29 cellular contexts compared by ENCODE assay signal in the genomic region with DNA sequence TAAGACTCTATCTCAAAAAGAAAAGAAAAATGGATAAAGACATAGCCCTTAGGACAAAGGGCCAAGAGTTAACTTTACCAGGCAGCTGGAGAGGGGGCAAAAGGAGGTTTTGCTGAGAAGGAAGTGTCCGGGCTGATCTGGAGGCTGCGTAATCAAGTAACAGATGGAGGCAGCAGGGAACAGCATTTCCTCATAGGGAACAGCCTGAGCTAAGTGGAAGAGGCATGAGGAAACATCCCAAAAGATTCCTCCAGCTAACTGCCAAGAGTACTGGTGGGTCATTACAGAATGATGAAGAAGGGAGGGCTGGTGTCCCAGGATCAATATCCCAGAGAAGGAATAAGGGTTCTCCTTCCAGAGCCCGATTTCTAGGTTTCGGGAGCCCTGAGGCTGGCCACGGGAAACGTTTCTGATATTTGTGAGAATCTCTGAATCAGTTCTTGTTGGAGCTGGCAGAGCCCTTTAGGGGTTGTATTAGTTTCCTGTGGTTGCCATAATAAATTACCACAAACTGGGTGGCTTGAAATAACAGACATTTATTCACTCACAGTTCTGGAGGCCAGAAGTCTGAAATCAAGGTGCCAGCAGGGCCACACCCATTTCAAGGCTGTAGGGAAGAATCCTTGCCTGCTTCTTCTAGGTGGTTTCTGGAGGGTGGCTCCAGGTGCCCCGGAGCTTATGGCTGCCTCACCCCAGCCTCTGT. TPM values are rescaled to one million over a fixed set of nuclear protein-coding genes. Genes with fewer than 3 reads are reported as not detected.
DNase-seq lines count a peak whose midpoint lies in the region; TF ChIP-seq lines count a peak whose summit lies in the region.
"Had no signal": no experiment of that assay in that cellular context is flagged by ENCODE, and none has a peak within 500 bp of the region (broad histone marks: within the 10 kb centered on the region; RNA-seq: fewer than 3 reads in every experiment).

No MANE protein-coding gene starts in this region.

- peak overlapping the region; percentile 24 for H3K27ac Mint-ChIP-seq in activated CD4-positive, alpha-beta T cell treated with anti-CD3 and anti-CD28 coated beads, Interleukin-2, amount 10 ng/mL, durations not matched to agents 24 days and 14 days
- peak overlapping the region; percentile 65 for H3K27ac Mint-ChIP-seq in osteocyte (ENCODE audit: unreplicated experiment)
- H3K27ac Mint-ChIP-seq: activated CD4-positive, alpha-beta memory T cell treated with anti-CD3 and anti-CD28 coated beads for 36 hours; stimulated activated naive CD8-positive, alpha-beta T cell treated with anti-CD3 and anti-CD28 coated beads, Interleukin-15, Interleukin-2, amounts not matched to agents 100 ng/mL and 50 ng/mL, for 24 hours had no signal

- no peaks in the 10 kb centered on the region for H3K36me3 ChIP-seq in HUES6 (ENCODE audit: control insufficient read depth, insufficient read depth, low read length)
- H3K36me3 ChIP-seq in mammary epithelial cell (ENCODE audit: insufficient read depth, low read length): no peaks in the 10 kb centered on the region
- H3K36me3 ChIP-seq: colonic mucosa, heart right ventricle, ovary, sigmoid colon, transverse colon had no signal

- H3K9ac ChIP-seq in HUES6 (ENCODE audit: low read length) (peak overlapping the region; percentile 34), mammary epithelial cell (ENCODE audit: insufficient read depth, low read length) (peak overlapping the region; percentile 58)

- no peaks in the 10 kb centered on the region for H3K79me2 ChIP-seq in mammary epithelial cell (ENCODE audit: insufficient read depth, low read length)

- no peaks in the 10 kb centered on the region for H3K9me3 Mint-ChIP-seq in activated CD4-positive, alpha-beta T cell treated with anti-CD3 and anti-CD28 coated beads, Interleukin-2, amount 10 ng/mL, durations not matched to agents 24 days and 14 days
- H3K9me3 Mint-ChIP-seq in osteocyte (ENCODE audit: unreplicated experiment): no peaks in the 10 kb centered on the region
- H3K9me3 Mint-ChIP-seq: activated CD4-positive, alpha-beta memory T cell treated with anti-CD3 and anti-CD28 coated beads for 36 hours; stimulated activated naive CD8-positive, alpha-beta T cell treated with anti-CD3 and anti-CD28 coated beads, Interleukin-15, Interleukin-2, amounts not matched to agents 100 ng/mL and 50 ng/mL, for 24 hours had no signal

- H2AFZ ChIP-seq in mammary epithelial cell (ENCODE audit: low read depth, low read length): no peak overlapping the region

- H3K4me3 Mint-ChIP-seq in activated CD4-positive, alpha-beta T cell treated with anti-CD3 and anti-CD28 coated beads, Interleukin-2, amount 10 ng/mL, durations not matched to agents 24 days and 14 days: no peak overlapping the region
- no peak overlapping the region for H3K4me3 Mint-ChIP-seq in osteocyte (ENCODE audit: unreplicated experiment)
- H3K4me3 Mint-ChIP-seq: activated CD4-positive, alpha-beta memory T cell treated with anti-CD3 and anti-CD28 coated beads for 36 hours; stimulated activated naive CD8-positive, alpha-beta T cell treated with anti-CD3 and anti-CD28 coated beads, Interleukin-15, Interleukin-2, amounts not matched to agents 100 ng/mL and 50 ng/mL, for 24 hours had no signal

- intact Hi-C loops in activated CD4-positive, alpha-beta T cell treated with anti-CD3 and anti-CD28 coated beads, Interleukin-2, amount 10 ng/mL, durations not matched to agents 24 days and 14 days (cut with micrococcal nuclease): no loop called here
- intact Hi-C loops in mammary epithelial cell (cut with micrococcal nuclease): loop anchor here (5.0 kb wide), 1 partner anchor 48 kb away; no protein-coding TSS in a partner anchor

- H3K36me3 Mint-ChIP-seq in activated CD4-positive, alpha-beta T cell treated with anti-CD3 and anti-CD28 coated beads, Interleukin-2, amount 10 ng/mL, durations not matched to agents 24 days and 14 days (ENCODE audit: low read depth): peaks cover 3% of the 10 kb centered on the region
- H3K36me3 Mint-ChIP-seq in osteocyte (ENCODE audit: unreplicated experiment): no peaks in the 10 kb centered on the region
- H3K36me3 Mint-ChIP-seq: activated CD4-positive, alpha-beta memory T cell treated with anti-CD3 and anti-CD28 coated beads for 36 hours; brain had no signal

- H3K9me3 ChIP-seq in HUES6 (ENCODE audit: control insufficient read depth, insufficient read depth, low read depth, low read length) (no peaks in the 10 kb centered on the region), mammary epithelial cell (replicated peaks; ENCODE audit: insufficient read depth, low read length) (no peaks in the 10 kb centered on the region)
- H3K9me3 ChIP-seq: colonic mucosa, heart right ventricle, ovary, sigmoid colon, transverse colon had no signal

- H3K27ac ChIP-seq in HUES6 (ENCODE audit: low read depth, low read length) (no peak overlapping the region), mammary epithelial cell (ENCODE audit: insufficient read depth, low read depth, low read length) (peak overlapping the region; percentile 86)
- H3K27ac ChIP-seq: colonic mucosa, heart right ventricle, ovary, sigmoid colon, VCaP had no signal

- peaks cover 27% of the 10 kb centered on the region for H3K4me1 ChIP-seq in HUES6 (ENCODE audit: control insufficient read depth, insufficient read depth, low read length)
- H3K4me1 ChIP-seq in mammary epithelial cell (ENCODE audit: insufficient read depth, low read length): peaks cover 61% of the 10 kb centered on the region
- H3K4me1 ChIP-seq: colonic mucosa, sigmoid colon, transverse colon had no signal

- no peak overlapping the region for H3K4me2 ChIP-seq in mammary epithelial cell (ENCODE audit: insufficient read depth, low read depth, low read length)

- H4K20me1 ChIP-seq in mammary epithelial cell (ENCODE audit: insufficient read depth, low read length): no peaks in the 10 kb centered on the region

- BruUV-seq in mammary epithelial cell (replicated peaks; lab: Mats Ljungman, UMichigan): no TSS peak

- WGBS in mammary epithelial cell (ENCODE audit: low coverage, missing lambda C conversion rate): 34% methylated on average over 7 of the region's 7 CpGs

- in situ Hi-C loops in mammary epithelial cell (cut with MboI; ENCODE audit: low sequenced_read_pairs in 2 of 2) (no loop called here), ACHN (cut with HindIII; ENCODE audit: low pct_ligation_motif_present, low pct_unique_long_range_greater_than_20kb, low sequenced_read_pairs) (no loop called here), KBM-7 (cut with MboI; ENCODE audit: low pct_unique_long_range_greater_than_20kb, low sequenced_read_pairs) (no loop called here)

- TF ChIP-seq CTCF in mammary epithelial cell (conservative IDR thresholded peaks at IDR 0.05 in 1 of 2, IDR thresholded peaks at IDR 0.05 in 1 of 2; ENCODE audit: extremely low read depth in 1 of 2, insufficient read depth in 1 of 2, low read depth in 1 of 2, low read length in 2 of 2) (no peak), osteocyte (IDR thresholded peaks at IDR 0.05) (no peak)

- dilution Hi-C loops in mammary epithelial cell (cut with HindIII; ENCODE audit: low sequenced_read_pairs): no loop called here

- no peaks in the 10 kb centered on the region for H3K27me3 Mint-ChIP-seq in activated CD4-positive, alpha-beta T cell treated with anti-CD3 and anti-CD28 coated beads, Interleukin-2, amount 10 ng/mL, durations not matched to agents 24 days and 14 days
- no peaks in the 10 kb centered on the region for H3K27me3 Mint-ChIP-seq in osteocyte (ENCODE audit: unreplicated experiment)
- H3K27me3 Mint-ChIP-seq: activated CD4-positive, alpha-beta memory T cell treated with anti-CD3 and anti-CD28 coated beads for 36 hours; stimulated activated naive CD8-positive, alpha-beta T cell treated with anti-CD3 and anti-CD28 coated beads, Interleukin-15, Interleukin-2, amounts not matched to agents 100 ng/mL and 50 ng/mL, for 24 hours had no signal

- H3K4me1 Mint-ChIP-seq in activated CD4-positive, alpha-beta T cell treated with anti-CD3 and anti-CD28 coated beads, Interleukin-2, amount 10 ng/mL, durations not matched to agents 24 days and 14 days: peaks cover 77% of the 10 kb centered on the region
- peaks cover 38% of the 10 kb centered on the region for H3K4me1 Mint-ChIP-seq in osteocyte (ENCODE audit: unreplicated experiment)

- H3K27me3 ChIP-seq in HUES6 (ENCODE audit: control insufficient read depth, insufficient read depth, low read length) (peaks cover 3% of the 10 kb centered on the region; the same call in 1 of the 2 replicates), mammary epithelial cell (ENCODE audit: insufficient read depth, low read length) (no peaks in the 10 kb centered on the region)
- H3K27me3 ChIP-seq: colonic mucosa, ovary had no signal

- no peak overlapping the region for H3K4me3 ChIP-seq in HUES6 (ENCODE audit: low read depth, low read length)
- H3K4me3 ChIP-seq in mammary epithelial cell (replicated peaks in 1 of 3; ENCODE audit: insufficient read depth in 1 of 3, low read depth in 2 of 3, low read length in 3 of 3): no peak overlapping the region
- H3K4me3 ChIP-seq: colonic mucosa, GM12878, heart right ventricle, ovary, sigmoid colon, transverse colon had no signal

- DNase-seq in activated CD4-positive, alpha-beta T cell treated with anti-CD3 and anti-CD28 coated beads, Interleukin-2, amount 10 ng/mL, durations not matched to agents 24 days and 14 days: no peak
- DNase-seq in activated CD4-positive, alpha-beta T cell treated with anti-CD3 and anti-CD28 coated beads, Interleukin-2, amount 50 U/mL, for 4 hours: no peak
- peak; percentile 84 for DNase-seq in mammary epithelial cell
- DNase-seq in osteocyte (ENCODE audit: extremely low spot score, unreplicated experiment): no peak
- DNase-seq in ACHN: no peak
- no peak for DNase-seq in KBM-7
- no peak for DNase-seq in NCI-H1417 (lab: John Stamatoyannopoulos, UW)
- DNase-seq: activated CD4-positive, alpha-beta memory T cell treated with anti-CD3 and anti-CD28 coated beads for 36 hours; activated naive CD4-positive, alpha-beta T cell treated with Interleukin-2 at 50 U/mL for 16 hours; activated T-cell treated with anti-CD3 and anti-CD28 coated beads, Interleukin-2, amount 50 U/mL, for 1 hour; colonic mucosa; DMS53; H7; heart right ventricle; left ventricle myocardium superior; NCI-H1092; NCI-H2081; NCI-H446; NK-92 treated with Interleukin-12 subunit alpha and Interleukin-12 subunit beta, amount 100 ng/mL, for 24 hours; ovary; sigmoid colon; transverse colon had no signal

- CTCF ChIA-PET in mammary epithelial cell (lab: Charles Lee; ENCODE audit: low non-redundant PET): no interaction called here

RNA-seq across cellular contexts. Expression of gene LIF, which starts 21.2 kb away (rescaled TPM):
- 509 and 511 TPM in 2 replicates for total RNA-seq in activated CD4-positive, alpha-beta T cell treated with anti-CD3 and anti-CD28 coated beads, Interleukin-2, amount 10 ng/mL, durations not matched to agents 24 days and 14 days
- 10 to 100 TPM; 31.2 to 35.8 TPM for total RNA-seq in mammary epithelial cell
- polyA plus RNA-seq in mammary epithelial cell: 7.8 TPM
- 12.0 TPM for polyA minus RNA-seq in mammary epithelial cell
- total RNA-seq in osteocyte: 13.7 and 15.5 TPM in 2 replicates

RNA-seq across cellular contexts. Expression of gene OSM, which starts 41.3 kb away (rescaled TPM):
- total RNA-seq in activated CD4-positive, alpha-beta T cell treated with anti-CD3 and anti-CD28 coated beads, Interleukin-2, amount 10 ng/mL, durations not matched to agents 24 days and 14 days: 61.0 and 62.8 TPM in 2 replicates
- total RNA-seq in mammary epithelial cell (not detected), osteocyte (not detected in 2 replicates)
- polyA plus RNA-seq in mammary epithelial cell: not detected
- polyA minus RNA-seq in mammary epithelial cell: not detected
- total RNA-seq: A172, H7, left ventricle myocardium superior, transverse colon had no signal
- polyA plus RNA-seq: BJ had no signal

Comparison
In these comparisons a context has a peak if more than half of its experiments do, and no peak if none do; other contexts are left out.
1. RNA of gene LIF, which starts 21.2 kb away (total RNA-seq): 509 to 511 TPM in activated CD4-positive, alpha-beta T cell treated with anti-CD3 and anti-CD28 coated beads, Interleukin-2, amount 10 ng/mL, durations not matched to agents 24 days and 14 days; 31.2 to 35.8 TPM in mammary epithelial cell and 13.7 to 15.5 TPM in osteocyte; every median in the first group is over 10 times any median in the second.
2. RNA of gene OSM, which starts 41.3 kb away (total RNA-seq): 61.0 to 62.8 TPM in activated CD4-positive, alpha-beta T cell treated with anti-CD3 and anti-CD28 coated beads, Interleukin-2, amount 10 ng/mL, durations not matched to agents 24 days and 14 days; not detected in mammary epithelial cell and not detected in osteocyte; every median in the first group is over 10 times any median in the second.